ENCODE assay signal across 8 cellular contexts in the genomic region with DNA sequence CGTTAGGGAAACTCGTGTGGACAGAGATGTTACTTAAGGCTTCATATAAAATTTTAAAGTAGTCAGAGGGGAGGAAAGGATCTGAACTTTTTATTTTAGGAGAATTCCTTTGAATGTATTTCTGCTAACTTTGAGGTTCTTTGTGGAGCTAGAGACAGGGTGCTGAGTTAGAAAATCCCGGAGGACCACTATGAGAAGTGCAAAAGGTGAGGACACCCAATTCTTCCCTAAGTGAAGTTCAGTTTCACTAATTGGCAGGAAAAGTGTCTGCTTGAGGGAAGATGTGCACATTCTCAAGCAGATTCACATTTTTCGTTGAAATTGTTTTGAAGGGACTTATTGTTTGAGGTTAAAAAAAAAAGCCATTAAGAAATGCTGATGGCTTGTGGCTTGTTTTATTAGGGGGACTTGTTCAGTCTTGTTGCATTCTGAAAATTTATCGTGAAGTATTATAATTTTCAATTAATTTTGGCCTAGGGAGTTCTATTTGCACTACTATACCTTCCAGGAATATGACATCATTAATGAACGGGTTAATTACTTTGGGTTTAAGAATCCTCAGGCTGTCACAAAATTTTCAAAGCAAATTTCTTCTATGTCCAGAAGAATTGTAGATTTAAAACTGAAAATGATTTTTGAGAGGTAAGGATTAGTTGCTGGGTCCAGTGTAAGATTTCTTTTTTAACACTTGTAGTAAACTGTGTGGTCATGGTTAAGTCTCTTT. TPM values are rescaled to one million over a fixed set of nuclear protein-coding genes. Genes with fewer than 3 reads are reported as not detected.
DNase-seq lines count a peak whose midpoint lies in the region; ATAC-seq, FAIRE-seq and TF ChIP-seq lines count a peak whose summit lies in the region.

No MANE protein-coding gene starts in this region.

- H2BK120ac ChIP-seq in trophoblast cell (ENCODE audit: insufficient read depth, low read length, poor library complexity), result no peak overlapping the region

- H3K4me3 ChIP-seq in Panc1 (ENCODE audit: low read depth in 2 of 2, low read length in 2 of 2), result peak overlapping the region; percentile 82 to 83
- peak overlapping the region; percentile 87 to 97 for H3K4me3 ChIP-seq in esophagus (ENCODE audit: low read depth in 1 of 2, low read length in 2 of 2)
- H3K4me3 ChIP-seq in trophoblast cell (ENCODE audit: low read depth, low read length), result peak overlapping the region; percentile 97

- no peak overlapping the region for H2BK5ac ChIP-seq in trophoblast cell (ENCODE audit: low read depth, low read length, poor library complexity)

- H3K4me1 ChIP-seq in ES-I3 (ENCODE audit: insufficient read depth, low read length) (peaks cover 6% of the 10 kb centered on the region; the same call in 1 of the 2 replicates), Panc1 (ENCODE audit: control insufficient read depth, insufficient read depth, low read length) (peaks cover 10% of the 10 kb centered on the region), esophagus (ENCODE audit: control insufficient read depth in 2 of 2, insufficient read depth in 2 of 2, low read length in 1 of 2) (peaks cover 0 to 3% of the 10 kb centered on the region in 2 donors), trophoblast cell (ENCODE audit: control insufficient read depth in 1 of 2, insufficient read depth in 2 of 2, low read length in 2 of 2) (peaks cover 5 to 6% of the 10 kb centered on the region in 2 experiments)

- peaks cover 17% of the 10 kb centered on the region for H3K79me1 ChIP-seq in trophoblast cell (ENCODE audit: low read length)

- BruUV-seq in Panc1 (replicated peaks; lab: Mats Ljungman, UMichigan), result TSS peak; percentile 87

- peak overlapping the region; percentile 97 for H3K9ac ChIP-seq in ES-I3 (ENCODE audit: low read depth, low read length)
- peak overlapping the region; percentile 81 for H3K9ac ChIP-seq in trophoblast cell (ENCODE audit: low read length)

- TF ChIP-seq CTCF in Panc1 (IDR thresholded peaks at IDR 0.05), result no peak

- peak overlapping the region; percentile 82 for H3K27ac ChIP-seq in Panc1 (ENCODE audit: low read length)
- peak overlapping the region in 1 of 2 donors; percentile 97 for H3K27ac ChIP-seq in esophagus (ENCODE audit: low read depth in 2 of 2, low read length in 1 of 2)
- peak overlapping the region; percentile 96 for H3K27ac ChIP-seq in trophoblast cell (ENCODE audit: low read depth, low read length)

- WGBS in esophagus, 2 donors, result 14 to 23% methylated on average over 6 of the region's 6 CpGs
- WGBS in trophoblast cell (ENCODE audit: extremely low coverage, insufficient coverage, insufficient read length), result no CpG with 5 or more reads among the region's 6 CpGs

- peak overlapping the region; percentile 89 for H4K8ac ChIP-seq in trophoblast cell (ENCODE audit: low read depth, low read length)

- in situ Hi-C loops in Panc1 (cut with HindIII; ENCODE audit: low pct_unique_long_range_greater_than_20kb, low sequenced_read_pairs), result no loop called here

- H3K9me3 ChIP-seq in ES-I3 (ENCODE audit: control insufficient read depth, insufficient read depth, low read length) (no peaks in the 10 kb centered on the region), Panc1 (ENCODE audit: control insufficient read depth, insufficient read depth, low read depth, low read length) (no peaks in the 10 kb centered on the region), esophagus (ENCODE audit: control insufficient read depth in 2 of 2, insufficient read depth in 1 of 2, low read depth in 1 of 2, low read length in 1 of 2) (no peaks in the 10 kb centered on the region), trophoblast cell (ENCODE audit: insufficient read depth, low read depth, low read length) (no peaks in the 10 kb centered on the region)

- no peak for TF ChIP-seq POLR2A in H54 (IDR thresholded peaks at IDR 0.05; ENCODE audit: low read depth, low read length)

- no peak for ATAC-seq in Panc1
- no peak for ATAC-seq in GM18517 (IDR thresholded peaks at IDR 0.05; ENCODE audit: unreplicated experiment)

- POLR2A ChIA-PET in Panc1 (lab: Charles Lee), result interaction anchor here (0.5 kb wide), 1 partner anchor 39 kb away, joined by 5 read pairs; no protein-coding TSS in a partner anchor

- FAIRE-seq in H54 (lab: Jason Lieb, UNC), result no peak

- no peak overlapping the region for H4K91ac ChIP-seq in trophoblast cell (ENCODE audit: low read depth, low read length)

- CTCF ChIA-PET in Panc1 (lab: Charles Lee), result no interaction called here

- H3K14ac ChIP-seq in trophoblast cell (ENCODE audit: low read length), result no peak overlapping the region

- H3K36me3 ChIP-seq in ES-I3 (ENCODE audit: insufficient read depth, low read length) (no peaks in the 10 kb centered on the region), Panc1 (ENCODE audit: control insufficient read depth, insufficient read depth, low read length) (peaks cover 2% of the 10 kb centered on the region; the same call in 1 of the 2 replicates), esophagus (ENCODE audit: control insufficient read depth in 2 of 2, insufficient read depth in 2 of 2, low read length in 1 of 2) (no peaks in the 10 kb centered on the region), trophoblast cell (ENCODE audit: control insufficient read depth in 1 of 2, insufficient read depth in 2 of 2, low read length in 2 of 2) (no peaks in the 10 kb centered on the region)

- DNase-seq in Panc1 (ENCODE audit: low read depth, low spot score), result no peak
- DNase-seq in trophoblast cell, result no peak
- no peak for DNase-seq in H54 (ENCODE audit: insufficient read length, low spot score)
- DNase-seq in hippocampal formation (lab: John Stamatoyannopoulos, UW), result no peak
- DNase-seq in H4 (ENCODE audit: low spot score), result no peak

- peak overlapping the region; percentile 96 for H3K4ac ChIP-seq in trophoblast cell (ENCODE audit: low read depth, low read length)

- no peak overlapping the region for H2AK5ac ChIP-seq in trophoblast cell (ENCODE audit: low read length)

- H2BK12ac ChIP-seq in trophoblast cell (ENCODE audit: low read length), result no peak overlapping the region

- no peak overlapping the region for H4K12ac ChIP-seq in trophoblast cell (ENCODE audit: low read depth, low read length)

- peaks cover 20% of the 10 kb centered on the region for H3K79me2 ChIP-seq in trophoblast cell (ENCODE audit: control insufficient read depth, insufficient read depth, low read length, poor library complexity)

- H3K23ac ChIP-seq in trophoblast cell (ENCODE audit: low read length), result no peak overlapping the region

- H3K4me2 ChIP-seq in trophoblast cell (ENCODE audit: low read length), result peak overlapping the region; percentile 80

- H2AFZ ChIP-seq in trophoblast cell (ENCODE audit: insufficient read depth, low read length, poor library complexity), result peak overlapping the region; percentile 41

- no peak overlapping the region for H3K18ac ChIP-seq in trophoblast cell (ENCODE audit: low read length)

- H3K27me3 ChIP-seq in Panc1 (ENCODE audit: control insufficient read depth, insufficient read depth, low read length) (no peaks in the 10 kb centered on the region), esophagus (ENCODE audit: control insufficient read depth in 1 of 2, insufficient read depth in 2 of 2, low read length in 2 of 2) (no peaks in the 10 kb centered on the region), trophoblast cell (ENCODE audit: insufficient read depth, low read length) (no peaks in the 10 kb centered on the region)

- intact Hi-C loops in Panc1 (cut with micrococcal nuclease; ENCODE audit: unreplicated experiment), result loop anchor here (5.0 kb wide), 1 partner anchor 63 kb away; no protein-coding TSS in a partner anchor

RNA-seq across cellular contexts. Expression of a gene that starts 1.8 kb away (rescaled TPM):
- total RNA-seq in Panc1 (2021; ENCODE audit: unreplicated experiment), result 30.5 TPM
- 18.8 TPM for polyA plus RNA-seq in Panc1 (2012; ENCODE audit: insufficient read length)
- polyA plus RNA-seq in esophagus, result 1 to 10 TPM; 3.9 to 4.1 TPM
- 27.8 and 29.2 TPM in 2 replicates for polyA plus RNA-seq in trophoblast cell (2013)
- total RNA-seq in H4 (2014; rRNA removed; shearing (Covaris generic)), result 18.5 and 22.2 TPM in 2 replicates
